25 cellular contexts compared by ENCODE assay signal in the genomic region with DNA sequence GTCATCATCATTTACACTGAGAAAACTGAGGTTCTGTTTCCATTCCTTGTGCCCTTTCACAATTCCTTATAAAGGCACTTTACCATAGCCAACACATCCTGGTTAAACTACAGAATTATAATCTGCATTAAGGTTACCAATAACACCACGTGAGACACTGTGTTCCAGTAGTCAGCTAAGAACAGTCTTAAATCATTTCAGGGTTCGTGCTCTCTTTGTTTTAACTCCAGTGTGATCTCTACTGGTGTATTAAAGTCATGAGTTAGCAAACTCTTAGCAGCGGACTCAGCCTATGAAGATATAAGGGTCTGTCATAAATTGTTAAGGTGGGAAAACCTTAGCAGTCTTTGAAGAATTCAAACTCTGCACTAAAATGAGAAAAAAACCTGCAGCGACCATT. TPM values are rescaled to one million over a fixed set of nuclear protein-coding genes. Genes with fewer than 3 reads are reported as not detected.
"Had no signal": no experiment of that assay in that cellular context is flagged by ENCODE, and none has a peak within 500 bp of the region (broad histone marks: within the 10 kb centered on the region; RNA-seq: fewer than 3 reads in every experiment).

No MANE protein-coding gene starts in this region.

- H3K36me3 Mint-ChIP-seq: activated CD4-positive, alpha-beta memory T cell treated with anti-CD3 and anti-CD28 coated beads for 36 hours; natural killer cell treated with Interleukin-12 subunit alpha and Interleukin-12 subunit beta and Interleukin-15 and Interleukin-18, amount 100 ng/mL, for 72 hours had no signal

- H3K36me3 ChIP-seq: colonic mucosa, gastrocnemius medialis, left ventricle myocardium inferior, pancreas, right lobe of liver, transverse colon had no signal

- ATAC-seq: effector memory CD8-positive, alpha-beta T cell; esophagus mucosa; gastrocnemius medialis; pancreas; right lobe of liver; T-helper 17 cell had no signal

- H3K27ac ChIP-seq: colonic mucosa, left ventricle myocardium inferior, pancreas, right lobe of liver, transverse colon had no signal

- H3K4me1 ChIP-seq: colonic mucosa, pancreas, right lobe of liver had no signal

- H3K4me3 ChIP-seq: colonic mucosa, gastrocnemius medialis, left ventricle myocardium inferior, pancreas, right lobe of liver, transverse colon had no signal

- H3K4me3 Mint-ChIP-seq: activated CD4-positive, alpha-beta memory T cell treated with anti-CD3 and anti-CD28 coated beads for 36 hours; activated naive CD4-positive, alpha-beta T cell treated with anti-CD3 and anti-CD28 coated beads for 36 hours; central memory CD8-positive, alpha-beta T cell; effector memory CD8-positive, alpha-beta T cell; natural killer cell treated with Interleukin-12 subunit alpha and Interleukin-12 subunit beta and Interleukin-15 and Interleukin-18, amount 100 ng/mL, for 72 hours; stimulated activated naive B cell treated with anti-CD40 and anti-IgM and Interleukin-4, amounts not matched to agents 10 μg/mL and 1 μg/mL and 100 μg/mL, for 72 hours; T-helper 17 cell had no signal

- H3K27me3 Mint-ChIP-seq: activated CD4-positive, alpha-beta memory T cell treated with anti-CD3 and anti-CD28 coated beads for 36 hours; central memory CD8-positive, alpha-beta T cell; effector memory CD8-positive, alpha-beta T cell; stimulated activated naive B cell treated with anti-CD40 and anti-IgM and Interleukin-4, amounts not matched to agents 10 μg/mL and 1 μg/mL and 100 μg/mL, for 72 hours; T-helper 17 cell had no signal

- H3K9me3 Mint-ChIP-seq: activated CD4-positive, alpha-beta memory T cell treated with anti-CD3 and anti-CD28 coated beads for 36 hours; activated T-cell treated with anti-CD3 and anti-CD28 coated beads, Interleukin-2, amount 50 U/mL, for 72 hours; central memory CD8-positive, alpha-beta T cell; natural killer cell treated with Interleukin-12 subunit alpha and Interleukin-12 subunit beta and Interleukin-15 and Interleukin-18, amount 100 ng/mL, for 72 hours had no signal

- H3K27me3 ChIP-seq: colonic mucosa, dorsolateral prefrontal cortex, gastrocnemius medialis, pancreas, right lobe of liver, transverse colon had no signal

- DNase-seq: activated CD4-positive, alpha-beta memory T cell treated with anti-CD3 and anti-CD28 coated beads for 36 hours; activated CD4-positive, alpha-beta T cell treated with anti-CD3 and anti-CD28 coated beads for 48 hours; activated effector memory CD4-positive, alpha-beta T cell treated with Interleukin-2 at 50 U/mL for 16 hours; activated naive CD4-positive, alpha-beta T cell treated with anti-CD3 and anti-CD28 coated beads for 36 hours; activated T-cell treated with anti-CD3 and anti-CD28 coated beads, Interleukin-2, amount 50 U/mL, for 72 hours; aorta; colonic mucosa; dorsolateral prefrontal cortex; effector memory CD8-positive, alpha-beta T cell; gastrocnemius medialis; hippocampal formation; kidney glomerular epithelial cell; left ventricle myocardium inferior; mammary epithelial cell; midbrain; pancreas; right lobe of liver; small intestine; stimulated activated CD4-positive, alpha-beta T cell treated with anti-CD3 and anti-CD28 coated beads, Interleukin-2, amount 100 ng/mL, for 24 hours; stimulated activated naive B cell treated with anti-CD40 and anti-IgM and Interleukin-4, amounts not matched to agents 10 μg/mL and 1 μg/mL and 100 μg/mL, for 72 hours; T-helper 17 cell; transverse colon had no signal

- H3K9me3 ChIP-seq: colonic mucosa, gastrocnemius medialis, pancreas, right lobe of liver, transverse colon had no signal

- H3K27ac Mint-ChIP-seq: activated CD4-positive, alpha-beta memory T cell treated with anti-CD3 and anti-CD28 coated beads for 36 hours; activated naive CD4-positive, alpha-beta T cell treated with anti-CD3 and anti-CD28 coated beads for 36 hours; activated T-cell treated with anti-CD3 and anti-CD28 coated beads, Interleukin-2, amount 50 U/mL, for 72 hours; effector memory CD8-positive, alpha-beta T cell; natural killer cell treated with Interleukin-12 subunit alpha and Interleukin-12 subunit beta and Interleukin-15 and Interleukin-18, amount 100 ng/mL, for 72 hours; stimulated activated naive B cell treated with anti-CD40 and anti-IgM and Interleukin-4, amounts not matched to agents 10 μg/mL and 1 μg/mL and 100 μg/mL, for 72 hours; T-helper 17 cell had no signal

- H3K4me1 Mint-ChIP-seq: central memory CD8-positive, alpha-beta T cell; T-helper 17 cell had no signal

RNA-seq across cellular contexts. Expression of gene TCF4, which starts 53.0 kb away (rescaled TPM):
- total RNA-seq: activated CD4-positive, alpha-beta memory T cell treated with anti-CD3 and anti-CD28 coated beads for 36 hours had no signal
